26 cellular contexts compared by ENCODE assay signal in the genomic region with DNA sequence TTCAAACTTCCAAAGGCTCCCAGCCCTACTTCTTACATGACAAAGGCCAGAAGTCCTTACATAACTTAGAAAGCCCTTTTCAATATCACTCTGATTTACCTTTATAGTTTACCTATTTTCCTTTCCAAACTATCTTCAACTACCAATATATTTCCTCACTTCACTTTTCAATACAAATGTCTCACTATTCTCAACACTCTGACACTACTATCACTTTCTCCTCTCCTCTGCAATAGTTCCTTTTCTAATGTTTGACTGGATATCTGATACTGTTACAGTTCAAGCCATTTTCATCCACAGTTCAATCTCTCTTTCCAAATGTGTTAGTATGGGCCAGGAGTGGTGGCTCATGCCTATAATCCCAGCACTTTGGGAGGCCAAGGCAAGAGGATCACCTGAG. TPM values are rescaled to one million over a fixed set of nuclear protein-coding genes. Genes with fewer than 3 reads are reported as not detected.
DNase-seq lines count a peak whose midpoint lies in the region; ATAC-seq, FAIRE-seq and TF ChIP-seq lines count a peak whose summit lies in the region.
"Had no signal": no experiment of that assay in that cellular context is flagged by ENCODE, and none has a peak within 500 bp of the region (broad histone marks: within the 10 kb centered on the region; RNA-seq: fewer than 3 reads in every experiment).

No MANE protein-coding gene starts in this region.

- CTCF ChIA-PET in CD8-positive, alpha-beta T cell (lab: Charles Lee), result interaction anchor here (0.6 to 1.5 kb wide), 3 partner anchors 15 to 121 kb away, joined by 3 to 7 read pairs (median 4); a partner anchor contains a TSS

- no peak overlapping the region for H3T11ph ChIP-seq in H9 (ENCODE audit: low read length)

- H3K4me1 Mint-ChIP-seq in CD8-positive, alpha-beta T cell (ENCODE audit: low read depth), result peaks cover 65% of the 10 kb centered on the region
- H3K4me1 Mint-ChIP-seq in H9, result peaks cover 46% of the 10 kb centered on the region in 2 experiments
- peaks cover 15% of the 10 kb centered on the region for H3K4me1 Mint-ChIP-seq in astrocyte (ENCODE audit: low read depth, unreplicated experiment)

- H3K18ac ChIP-seq in H9 (ENCODE audit: insufficient read length, low read depth, low read length) (no peak overlapping the region), mesendoderm (ENCODE audit: low read length) (no peak overlapping the region)

- peaks cover 40% of the 10 kb centered on the region for H3K36me3 Mint-ChIP-seq in CD8-positive, alpha-beta T cell
- H3K36me3 Mint-ChIP-seq in H9 (ENCODE audit: insufficient read depth in 1 of 3, low read depth in 3 of 3) (peaks cover 4 to 30% (median 25%) of the 10 kb centered on the region in 3 experiments; a peak in 5 of 7 replicates), astrocyte (ENCODE audit: low read depth, unreplicated experiment) (peaks cover 4% of the 10 kb centered on the region)

- H4K20me1 ChIP-seq in H9 (ENCODE audit: control insufficient read depth, insufficient read depth, insufficient read length), result no peaks in the 10 kb centered on the region
- peaks cover 70% of the 10 kb centered on the region for H4K20me1 ChIP-seq in astrocyte (ENCODE audit: insufficient read depth, low read length)

- H2AFZ ChIP-seq in H9 (ENCODE audit: low read length) (no peak overlapping the region), astrocyte (ENCODE audit: low read depth, low read length) (no peak overlapping the region)

- H3K4me1 ChIP-seq in CD8-positive, alpha-beta T cell (ENCODE audit: insufficient read depth, low read length), result peaks cover 36% of the 10 kb centered on the region
- H3K4me1 ChIP-seq in H9 (ENCODE audit: insufficient read depth, low read length), result peaks cover 8% of the 10 kb centered on the region; the same call in 1 of the 2 replicates
- H3K4me1 ChIP-seq in astrocyte (ENCODE audit: insufficient read depth, low read length), result peaks cover 19% of the 10 kb centered on the region
- peaks cover 4% of the 10 kb centered on the region for H3K4me1 ChIP-seq in mesendoderm (ENCODE audit: control insufficient read depth, low read depth, low read length)

- H3K4me3 Mint-ChIP-seq in CD8-positive, alpha-beta T cell, result no peak overlapping the region
- H3K4me3 Mint-ChIP-seq in H9 (peak overlapping the region in 1 of 2 experiments; percentile 63; a peak in 4 of 5 replicates), astrocyte (ENCODE audit: unreplicated experiment) (peak overlapping the region; percentile 82)
- H3K4me3 Mint-ChIP-seq: activated naive CD4-positive, alpha-beta T cell treated with anti-CD3 and anti-CD28 coated beads, Interleukin-2, amount 10 ng/mL, durations not matched to agents 7 days and 5 days; type B pancreatic cell had no signal

- no peaks in the 10 kb centered on the region for H3K27me3 ChIP-seq in CD8-positive, alpha-beta T cell (ENCODE audit: insufficient read depth, low read length)
- H3K27me3 ChIP-seq in H9 (ENCODE audit: insufficient read depth, low read length), result no peaks in the 10 kb centered on the region
- no peaks in the 10 kb centered on the region for H3K27me3 ChIP-seq in astrocyte (ENCODE audit: insufficient read depth, low read length)
- H3K27me3 ChIP-seq in mesendoderm (ENCODE audit: insufficient read depth, low read length, poor library complexity), result no peaks in the 10 kb centered on the region
- H3K27me3 ChIP-seq: dorsolateral prefrontal cortex had no signal

- H3K4ac ChIP-seq in H9 (ENCODE audit: low read depth, low read length) (no peak overlapping the region), mesendoderm (ENCODE audit: low read depth, low read length) (no peak overlapping the region)

- H3K9ac ChIP-seq in H9 (ENCODE audit: extremely low read depth, insufficient read length, low read length) (no peak overlapping the region), astrocyte (ENCODE audit: low read length) (no peak overlapping the region), mesendoderm (ENCODE audit: low read length) (peak overlapping the region; percentile 13)

- H3K79me1 ChIP-seq in H9 (ENCODE audit: insufficient read depth, low read depth, low read length, poor library complexity, severe bottlenecking), result peaks cover 10% of the 10 kb centered on the region
- peaks cover 11% of the 10 kb centered on the region for H3K79me1 ChIP-seq in mesendoderm (ENCODE audit: low read length)

- H4K5ac ChIP-seq in H9 (ENCODE audit: insufficient read length, low read depth, low read length) (no peak overlapping the region), mesendoderm (ENCODE audit: low read length) (no peak overlapping the region)

- no peak overlapping the region for H3K14ac ChIP-seq in H9 (ENCODE audit: insufficient read depth, low read length)

- H3K36me3 ChIP-seq in CD8-positive, alpha-beta T cell (ENCODE audit: insufficient read depth, low read length), result peaks cover 3% of the 10 kb centered on the region
- H3K36me3 ChIP-seq in astrocyte (ENCODE audit: insufficient read depth, low read length), result peaks cover 5% of the 10 kb centered on the region
- H3K36me3 ChIP-seq in mesendoderm (ENCODE audit: control insufficient read depth, insufficient read depth, low read length), result peaks cover 1% of the 10 kb centered on the region

- no peak overlapping the region for H4K91ac ChIP-seq in H9 (ENCODE audit: insufficient read length, low read depth, low read length)

- no peak overlapping the region for H3K27ac ChIP-seq in CD8-positive, alpha-beta T cell (ENCODE audit: low read depth, low read length)
- H3K27ac ChIP-seq in H9 (ENCODE audit: insufficient read length, low read depth, low read length), result no peak overlapping the region
- H3K27ac ChIP-seq in astrocyte (ENCODE audit: low read depth, low read length), result no peak overlapping the region
- no peak overlapping the region for H3K27ac ChIP-seq in mesendoderm (ENCODE audit: low read depth, low read length)
- H3K27ac ChIP-seq: dorsolateral prefrontal cortex, skin epidermis had no signal

- H2BK12ac ChIP-seq in H9 (ENCODE audit: insufficient read length, low read depth, low read length), result no peak overlapping the region

- no peak for TF ChIP-seq CTCF in CD8-positive, alpha-beta T cell (IDR thresholded peaks at IDR 0.05)
- no peak for TF ChIP-seq CTCF in H9 (conservative IDR thresholded peaks at IDR 0.05)
- no peak for TF ChIP-seq CTCF in astrocyte (IDR thresholded peaks at IDR 0.05; ENCODE audit: insufficient read depth, low read depth, low read length)

- no peak for FAIRE-seq in astrocyte (lab: Jason Lieb, UNC)
- FAIRE-seq: endothelial cell of umbilical vein, GM18507 had no signal

- no peaks in the 10 kb centered on the region for H3K9me3 Mint-ChIP-seq in CD8-positive, alpha-beta T cell
- no peaks in the 10 kb centered on the region for H3K9me3 Mint-ChIP-seq in H9
- no peaks in the 10 kb centered on the region for H3K9me3 Mint-ChIP-seq in astrocyte (ENCODE audit: unreplicated experiment)
- H3K9me3 Mint-ChIP-seq: activated naive CD4-positive, alpha-beta T cell treated with anti-CD3 and anti-CD28 coated beads, Interleukin-2, amount 10 ng/mL, durations not matched to agents 7 days and 5 days; IgD-negative memory B cell; type B pancreatic cell had no signal

- DNase-seq in CD8-positive, alpha-beta T cell, result no peak
- DNase-seq in H9 (no peak), astrocyte (ENCODE audit: low read depth) (no peak), mesendoderm (no peak), posterior vena cava (ENCODE audit: low spot score) (no peak), AML-193 (lab: John Stamatoyannopoulos, UW) (no peak)
- DNase-seq: activated CD4-positive, alpha-beta T cell treated with anti-CD3 and anti-CD28 coated beads, Interleukin-2, amount 50 U/mL, for 4 hours; activated naive CD4-positive, alpha-beta T cell treated with anti-CD3 and anti-CD28 coated beads, Interleukin-2, amount 10 ng/mL, durations not matched to agents 7 days and 5 days; DMS53; dorsolateral prefrontal cortex; GF-D8; kidney glomerular epithelial cell; NCI-H2081 treated with DMSO at 0.1 percent for 48 hours; NCI-H774; occipital lobe; T1000 had no signal

- peak overlapping the region; percentile 8 for H3K27ac Mint-ChIP-seq in CD8-positive, alpha-beta T cell
- peak overlapping the region; percentile 3 to 80 (median 28); a peak in 6 of 7 replicates for H3K27ac Mint-ChIP-seq in H9
- no peak overlapping the region for H3K27ac Mint-ChIP-seq in astrocyte (ENCODE audit: unreplicated experiment)
- H3K27ac Mint-ChIP-seq: activated naive CD4-positive, alpha-beta T cell treated with anti-CD3 and anti-CD28 coated beads, Interleukin-2, amount 10 ng/mL, durations not matched to agents 7 days and 5 days; IgD-negative memory B cell; type B pancreatic cell had no signal

- H3K27me3 Mint-ChIP-seq in CD8-positive, alpha-beta T cell (ENCODE audit: low read depth), result no peaks in the 10 kb centered on the region
- H3K27me3 Mint-ChIP-seq in H9 (ENCODE audit: low read depth), result no peaks in the 10 kb centered on the region
- H3K27me3 Mint-ChIP-seq in astrocyte (ENCODE audit: low read depth, unreplicated experiment), result no peaks in the 10 kb centered on the region
- H3K27me3 Mint-ChIP-seq: activated naive CD4-positive, alpha-beta T cell treated with anti-CD3 and anti-CD28 coated beads, Interleukin-2, amount 10 ng/mL, durations not matched to agents 7 days and 5 days; IgD-negative memory B cell; type B pancreatic cell had no signal

- H3K79me2 ChIP-seq in H9 (ENCODE audit: insufficient read depth, low read length) (peaks cover 62% of the 10 kb centered on the region), astrocyte (ENCODE audit: insufficient read depth, low read length) (peaks cover 95% of the 10 kb centered on the region), mesendoderm (ENCODE audit: control insufficient read depth, insufficient read depth, low read length) (peaks cover 86% of the 10 kb centered on the region)

- H4K8ac ChIP-seq in H9 (replicated peaks; ENCODE audit: insufficient read length, low read depth, low read length), result no peak overlapping the region
- no peak overlapping the region for H4K8ac ChIP-seq in mesendoderm (ENCODE audit: low read depth, low read length)

- peak overlapping the region; percentile 17 for H3K4me2 ChIP-seq in H9 (ENCODE audit: insufficient read depth, insufficient read length, low read length)
- H3K4me2 ChIP-seq in astrocyte (ENCODE audit: low read length), result no peak overlapping the region
- H3K4me2 ChIP-seq in mesendoderm (ENCODE audit: low read length), result no peak overlapping the region

- ATAC-seq in CD8-positive, alpha-beta T cell, result no peak
- ATAC-seq in GM18519 (IDR thresholded peaks at IDR 0.05; ENCODE audit: low FRiP score, unreplicated experiment), result no peak
- ATAC-seq: SK-N-SH treated with all-trans-retinoic acid at 6 μM for 48 hours had no signal

- H3K4me3 ChIP-seq in CD8-positive, alpha-beta T cell (ENCODE audit: low read depth, low read length), result no peak overlapping the region
- no peak overlapping the region for H3K4me3 ChIP-seq in astrocyte (ENCODE audit: insufficient read depth, low read depth, low read length)
- no peak overlapping the region for H3K4me3 ChIP-seq in mesendoderm (ENCODE audit: low read length)
- H3K4me3 ChIP-seq: dorsolateral prefrontal cortex, HAP-1, lung, skin epidermis had no signal

- intact Hi-C loops in CD8-positive, alpha-beta T cell (cut with DNase I, micrococcal nuclease), result no loop called here
- intact Hi-C loops in posterior vena cava (cut with DNase I), result loop anchor here in 1 of 2 donors (5.0 kb wide), 1 partner anchor 123 kb away; no protein-coding TSS in a partner anchor

- peaks cover 10% of the 10 kb centered on the region for H3K23me2 ChIP-seq in H9 (ENCODE audit: insufficient read length, low read depth, low read length, poor library complexity, severe bottlenecking)

- H2BK15ac ChIP-seq in H9 (ENCODE audit: low read depth, low read length), result no peak overlapping the region
- H2BK15ac ChIP-seq in mesendoderm (replicated peaks; ENCODE audit: low read depth), result no peak overlapping the region

- POLR2A ChIA-PET in CD8-positive, alpha-beta T cell (lab: Charles Lee), result no interaction called here

- H3K9me3 ChIP-seq in CD8-positive, alpha-beta T cell (ENCODE audit: low read length), result no peaks in the 10 kb centered on the region
- H3K9me3 ChIP-seq in H9 (ENCODE audit: control insufficient read depth, low read depth, low read length), result no peaks in the 10 kb centered on the region
- H3K9me3 ChIP-seq in astrocyte (ENCODE audit: insufficient read depth, low read depth, low read length), result no peaks in the 10 kb centered on the region
- H3K9me3 ChIP-seq: HAP-1 had no signal

- no peak overlapping the region for H3K56ac ChIP-seq in H9 (ENCODE audit: insufficient read length, low read depth, low read length)
- H3K56ac ChIP-seq in mesendoderm (ENCODE audit: low read length), result no peak overlapping the region

- H2BK120ac ChIP-seq in H9 (ENCODE audit: low read depth, low read length, poor library complexity, severe bottlenecking) (no peak overlapping the region), mesendoderm (ENCODE audit: low read depth, low read length) (no peak overlapping the region)

- H2BK20ac ChIP-seq in H9 (ENCODE audit: low read depth, low read length, poor library complexity, severe bottlenecking), result no peak overlapping the region

- H3K23ac ChIP-seq in H9 (ENCODE audit: insufficient read length, low read depth, low read length) (no peak overlapping the region), mesendoderm (ENCODE audit: low read length) (no peak overlapping the region)

- H2BK5ac ChIP-seq in H9 (ENCODE audit: insufficient read length, low read length) (no peak overlapping the region), mesendoderm (ENCODE audit: low read length) (no peak overlapping the region)

- no peak overlapping the region for H2AK5ac ChIP-seq in H9 (ENCODE audit: insufficient read length, low read length)
- H2AK5ac ChIP-seq in mesendoderm (ENCODE audit: low read length), result no peak overlapping the region

RNA-seq across cellular contexts. Expression of a gene that starts 3.3 kb away (rescaled TPM):
- 10 to 100 TPM; 48.0 to 50.3 TPM for total RNA-seq in CD8-positive, alpha-beta T cell
- total RNA-seq in H9 (2021) (122 and 127 TPM in 2 replicates), astrocyte (95.7 and 105 TPM in 2 replicates), posterior vena cava (10 to 100 TPM; 47.8 to 49.8 TPM)
- 229 TPM for polyA plus RNA-seq in mesendoderm (2013, experiment 1 of 2)
- polyA plus RNA-seq in mesendoderm (2013, experiment 2 of 2), result 228 TPM

RNA-seq across cellular contexts. Expression of a gene that starts 3.6 kb away (rescaled TPM):
- 10 to 100 TPM; 13.2 to 15.1 TPM for total RNA-seq in CD8-positive, alpha-beta T cell
- 51.3 and 53.1 TPM in 2 replicates for total RNA-seq in H9 (2021)
- 54.8 and 58.9 TPM in 2 replicates for total RNA-seq in astrocyte
- 70.4 TPM for polyA plus RNA-seq in mesendoderm (2013, experiment 1 of 2)
- polyA plus RNA-seq in mesendoderm (2013, experiment 2 of 2), result 68.9 TPM
- 10 to 100 TPM; 27.3 to 31.1 TPM for total RNA-seq in posterior vena cava

RNA-seq across cellular contexts. Expression of a gene that starts 15.1 kb away (rescaled TPM):
- total RNA-seq in CD8-positive, alpha-beta T cell, result 10 to 100 TPM; 22.3 to 24.0 TPM
- total RNA-seq in H9 (2021), result 33.7 and 37.1 TPM in 2 replicates
- total RNA-seq in astrocyte, result 26.3 and 29.7 TPM in 2 replicates
- polyA plus RNA-seq in mesendoderm (2013, experiment 1 of 2), result 15.9 TPM
- polyA plus RNA-seq in mesendoderm (2013, experiment 2 of 2), result 15.1 TPM
- total RNA-seq in posterior vena cava, result 10 to 100 TPM; 23.0 to 24.7 TPM

RNA-seq across cellular contexts. Expression of a gene that starts 28.5 kb away (rescaled TPM):
- not detected for total RNA-seq in CD8-positive, alpha-beta T cell
- total RNA-seq in H9 (2021) (1.7 and 2.4 TPM in 2 replicates), astrocyte (3.6 and 4.7 TPM in 2 replicates), posterior vena cava (10 to 100 TPM; 39.7 to 48.7 TPM)
- polyA plus RNA-seq in mesendoderm (2013, experiment 1 of 2), result 2.4 TPM
- polyA plus RNA-seq in mesendoderm (2013, experiment 2 of 2), result 2.6 TPM
- total RNA-seq: occipital lobe, OCI-LY7 had no signal
- polyA plus RNA-seq: IgD-negative memory B cell had no signal
